In genomic region chr1:187157552-187157951, GRCh38 we compare ENCODE assay signal across 24 cellular contexts.
DNase-seq lines count a peak whose midpoint lies in the region; TF ChIP-seq lines count a peak whose summit lies in the region.
"Had no signal": no experiment of that assay in that cellular context is flagged by ENCODE, and none has a peak within 500 bp of the region (broad histone marks: within the 10 kb centered on the region; RNA-seq: fewer than 3 reads in every experiment).

No MANE protein-coding gene starts in this region.

- H3K9ac ChIP-seq in KMS-11, result no peak overlapping the region

- intact Hi-C loops in cardiac septum (cut with DNase I), result no loop called here

- peaks cover 20% of the 10 kb centered on the region for H3K4me1 ChIP-seq in KMS-11 (ENCODE audit: low read depth, poor library complexity, severe bottlenecking)
- H3K4me1 ChIP-seq: HAP-1, SJCRH30, testis had no signal

- no peak overlapping the region for H3K4me3 ChIP-seq in KMS-11 (IDR thresholded peaks at IDR 0.05; ENCODE audit: insufficient read depth, low read depth, low read length)
- H3K4me3 ChIP-seq: HAP-1, PC-9, SJCRH30, testis had no signal

- DNase-seq in COLO829 (ENCODE audit: low spot score), result peak; percentile 16
- DNase-seq in SK-MEL-5 (ENCODE audit: low read depth, low spot score), result peak; percentile 78
- peak; percentile 12 for DNase-seq in iPS-NIHi7 (ENCODE audit: extremely low spot score)
- no peak for DNase-seq in 8988T
- no peak for DNase-seq in cardiac septum (ENCODE audit: low spot score)
- DNase-seq in kidney tubule cell (ENCODE audit: low spot score), result no peak
- DNase-seq in A172 (ENCODE audit: low spot score), result no peak
- DNase-seq: activated CD4-positive, alpha-beta T cell treated with anti-CD3 and anti-CD28 coated beads, Interleukin-2, amount 50 U/mL, for 48 hours; activated gamma-delta T cell; activated T-cell treated with anti-CD3 and anti-CD28 coated beads for 4 hours; caudate nucleus; DMS 273 treated with DMSO at 0.1 percent for 48 hours; kidney; midbrain; NCI-H1092 treated with DMSO at 0.1 percent for 48 hours; NCI-H2171; NCI-H774; PC-9; T-helper 17 cell; testis had no signal

- no peak for TF ChIP-seq CTCF in KMS-11 (conservative IDR thresholded peaks at IDR 0.05; ENCODE audit: low read depth, low read length)

- in situ Hi-C loops in SK-MEL-5 (cut with HindIII; ENCODE audit: low pct_unique_long_range_greater_than_20kb, low sequenced_read_pairs), result no loop called here

- H3K27me3 ChIP-seq in KMS-11 (ENCODE audit: insufficient read depth, low read depth), result no peaks in the 10 kb centered on the region
- H3K27me3 ChIP-seq: SJCRH30, testis had no signal

- no peaks in the 10 kb centered on the region for H3K36me3 ChIP-seq in KMS-11 (ENCODE audit: insufficient read depth)
- H3K36me3 ChIP-seq: HAP-1, SJCRH30 had no signal

- peaks cover 5% of the 10 kb centered on the region; the same call in 1 of the 2 replicates for H3K79me2 ChIP-seq in KMS-11 (ENCODE audit: insufficient read depth, low read depth)

- peak overlapping the region; percentile 10; the same call in 1 of the 2 replicates for H3K27ac ChIP-seq in KMS-11
- H3K27ac ChIP-seq: C4-2B, PC-9, SJCRH30, testis had no signal

- H3K4me2 ChIP-seq in KMS-11, result peak overlapping the region; percentile 10
- H3K4me2 ChIP-seq: PC-9 had no signal

- no peaks in the 10 kb centered on the region for H4K20me1 ChIP-seq in KMS-11 (ENCODE audit: insufficient read depth)

- no peak overlapping the region for H2AFZ ChIP-seq in KMS-11 (ENCODE audit: low read depth)
- H2AFZ ChIP-seq: PC-9 had no signal

Comparison
In these comparisons a context has a peak if more than half of its experiments do, and no peak if none do; other contexts are left out.
1. DNase-seq: peak in COLO829 (single experiment), SK-MEL-5 (single experiment) and iPS-NIHi7 (single experiment); none in 8988T (single experiment), cardiac septum (single experiment), kidney tubule cell (single experiment) and A172 (single experiment).